Comparison of ENCODE assay signal across 1 cellular context in the genomic region with DNA sequence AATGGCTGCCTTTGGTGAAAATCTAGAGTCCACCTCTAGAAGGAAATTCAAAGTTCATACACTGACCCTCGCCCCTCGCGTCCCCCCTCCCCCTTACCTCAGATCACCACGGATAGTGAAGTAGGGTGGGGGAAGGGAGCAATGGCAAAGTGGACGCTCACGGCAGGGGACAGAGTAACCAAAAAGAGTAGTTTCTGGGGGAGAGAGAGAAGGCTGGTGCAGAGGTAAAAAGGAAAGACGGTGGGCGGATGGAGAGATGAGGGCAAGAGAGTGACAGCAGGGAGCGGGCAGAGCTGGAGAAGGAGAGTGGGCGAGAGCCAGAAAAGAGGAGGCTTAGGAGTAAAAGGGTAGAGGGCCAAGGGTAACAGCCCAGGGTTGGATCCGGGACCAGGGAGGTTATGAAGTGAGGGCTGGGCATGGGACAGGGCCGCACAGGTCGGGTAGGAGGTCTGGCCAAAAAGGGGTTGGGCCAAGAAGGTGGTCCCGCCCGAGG.
TF ChIP-seq lines count a peak whose summit lies in the region.

No MANE protein-coding gene starts in this region.

TF ChIP-seq in K562, 482 proteins besides CTCF, POLR2A, EP300 and RAD21 (continued from another document):
- 0 out of 4 replicates have a peak, but pooled peaks of 1 of the 2 experiments have one; percentile 38 for TF ChIP-seq MLLT1 (IDR thresholded peaks at IDR 0.05)
- TF ChIP-seq THAP7 (CRISPR knock-in tag; IDR thresholded peaks at IDR 0.05), result no peak
- TF ChIP-seq, protein P1, sequence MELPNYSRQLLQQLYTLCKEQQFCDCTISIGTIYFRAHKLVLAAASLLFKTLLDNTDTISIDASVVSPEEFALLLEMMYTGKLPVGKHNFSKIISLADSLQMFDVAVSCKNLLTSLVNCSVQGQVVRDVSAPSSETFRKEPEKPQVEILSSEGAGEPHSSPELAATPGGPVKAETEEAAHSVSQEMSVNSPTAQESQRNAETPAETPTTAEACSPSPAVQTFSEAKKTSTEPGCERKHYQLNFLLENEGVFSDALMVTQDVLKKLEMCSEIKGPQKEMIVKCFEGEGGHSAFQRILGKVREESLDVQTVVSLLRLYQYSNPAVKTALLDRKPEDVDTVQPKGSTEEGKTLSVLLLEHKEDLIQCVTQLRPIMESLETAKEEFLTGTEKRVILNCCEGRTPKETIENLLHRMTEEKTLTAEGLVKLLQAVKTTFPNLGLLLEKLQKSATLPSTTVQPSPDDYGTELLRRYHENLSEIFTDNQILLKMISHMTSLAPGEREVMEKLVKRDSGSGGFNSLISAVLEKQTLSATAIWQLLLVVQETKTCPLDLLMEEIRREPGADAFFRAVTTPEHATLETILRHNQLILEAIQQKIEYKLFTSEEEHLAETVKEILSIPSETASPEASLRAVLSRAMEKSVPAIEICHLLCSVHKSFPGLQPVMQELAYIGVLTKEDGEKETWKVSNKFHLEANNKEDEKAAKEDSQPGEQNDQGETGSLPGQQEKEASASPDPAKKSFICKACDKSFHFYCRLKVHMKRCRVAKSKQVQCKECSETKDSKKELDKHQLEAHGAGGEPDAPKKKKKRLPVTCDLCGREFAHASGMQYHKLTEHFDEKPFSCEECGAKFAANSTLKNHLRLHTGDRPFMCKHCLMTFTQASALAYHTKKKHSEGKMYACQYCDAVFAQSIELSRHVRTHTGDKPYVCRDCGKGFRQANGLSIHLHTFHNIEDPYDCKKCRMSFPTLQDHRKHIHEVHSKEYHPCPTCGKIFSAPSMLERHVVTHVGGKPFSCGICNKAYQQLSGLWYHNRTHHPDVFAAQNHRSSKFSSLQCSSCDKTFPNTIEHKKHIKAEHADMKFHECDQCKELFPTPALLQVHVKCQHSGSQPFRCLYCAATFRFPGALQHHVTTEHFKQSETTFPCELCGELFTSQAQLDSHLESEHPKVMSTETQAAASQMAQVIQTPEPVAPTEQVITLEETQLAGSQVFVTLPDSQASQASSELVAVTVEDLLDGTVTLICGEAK (IDR thresholded peaks at IDR 0.05), result peak; percentile 18; the same call in 1 of the 2 replicates
- TF ChIP-seq, protein P1 (CRISPR knock-in tag; IDR thresholded peaks at IDR 0.05), result no peak
